In genomic region chr18:48842259-48843061, GRCh38 we compare ENCODE assay signal across 8 cellular contexts.
DNase-seq lines count a peak whose midpoint lies in the region; ATAC-seq and TF ChIP-seq lines count a peak whose summit lies in the region.

No MANE protein-coding gene starts in this region.

- no peaks in the 10 kb centered on the region for H3K36me3 ChIP-seq in PC-9 (ENCODE audit: low read depth)

- no peaks in the 10 kb centered on the region for H3K9me2 ChIP-seq in PC-9 (ENCODE audit: insufficient read depth)

- POLR2A ChIA-PET in PC-9 (lab: Charles Lee; ENCODE audit: unreplicated experiment): interaction anchor here (0.5 kb wide), 1 partner anchor 374 kb away, joined by 3 read pairs; no protein-coding TSS in a partner anchor

- H3K27ac ChIP-seq in PC-9 (0 out of 2 replicates have a peak overlapping the region, but pooled peaks have one; percentile 17), layer of hippocampus (ENCODE audit: low read depth, low read length) (peak overlapping the region; percentile 93)

- peaks cover 3% of the 10 kb centered on the region for H3K36me3 Mint-ChIP-seq in activated naive CD8-positive, alpha-beta T cell
- H3K36me3 Mint-ChIP-seq in stimulated activated naive CD8-positive, alpha-beta T cell treated with anti-CD3 and anti-CD28 coated beads, Interleukin-15, Interleukin-2, amounts not matched to agents 100 ng/mL and 50 ng/mL, for 24 hours (ENCODE audit: low read depth): no peaks in the 10 kb centered on the region

- no peak overlapping the region for H3K4me3 ChIP-seq in PC-9

- no peak for TF ChIP-seq CTCF in PC-9 (conservative IDR thresholded peaks at IDR 0.05)

- peaks cover 54% of the 10 kb centered on the region for H3K4me1 ChIP-seq in PC-9 (replicated peaks; ENCODE audit: insufficient read depth)

- H3K27me3 ChIP-seq in PC-9 (ENCODE audit: insufficient read depth, low read depth) (no peaks in the 10 kb centered on the region), layer of hippocampus (ENCODE audit: control insufficient read depth, insufficient read depth, low read length) (no peaks in the 10 kb centered on the region)

- no peaks in the 10 kb centered on the region for H3K79me2 ChIP-seq in PC-9 (ENCODE audit: low read depth)

- intact Hi-C loops in PC-9 (cut with micrococcal nuclease; ENCODE audit: unreplicated experiment): no loop called here

- no peaks in the 10 kb centered on the region for H3K9me3 ChIP-seq in PC-9 (ENCODE audit: insufficient read depth, low read depth)

- no peak for DNase-seq in PC-9
- DNase-seq in NCI-H1105 (lab: John Stamatoyannopoulos, UW): no peak
- DNase-seq in DMS153 treated with DMSO at 0.1 percent for 48 hours (lab: John Stamatoyannopoulos, UW; ENCODE audit: unreplicated experiment): no peak

- H4K20me1 ChIP-seq in PC-9 (ENCODE audit: insufficient read depth): no peaks in the 10 kb centered on the region

- H3K27ac Mint-ChIP-seq in activated naive CD8-positive, alpha-beta T cell: peak overlapping the region; percentile 58
- H3K27ac Mint-ChIP-seq in stimulated activated naive CD8-positive, alpha-beta T cell treated with anti-CD3 and anti-CD28 coated beads, Interleukin-15, Interleukin-2, amounts not matched to agents 100 ng/mL and 50 ng/mL, for 24 hours: peak overlapping the region; percentile 67

- ATAC-seq in GM19328 (IDR thresholded peaks at IDR 0.05; ENCODE audit: unreplicated experiment) (no peak), GM19324 (IDR thresholded peaks at IDR 0.05; ENCODE audit: low FRiP score, unreplicated experiment) (no peak)

- H3K4me3 Mint-ChIP-seq in activated naive CD8-positive, alpha-beta T cell: peak overlapping the region; percentile 58
- H3K4me3 Mint-ChIP-seq in stimulated activated naive CD8-positive, alpha-beta T cell treated with anti-CD3 and anti-CD28 coated beads, Interleukin-15, Interleukin-2, amounts not matched to agents 100 ng/mL and 50 ng/mL, for 24 hours: no peak overlapping the region

- H3K4me2 ChIP-seq in PC-9: peak overlapping the region; percentile 27

- no TSS peak for BruUV-seq in PC-9 (replicated peaks; lab: Mats Ljungman, UMichigan)

- H3K9me3 Mint-ChIP-seq in activated naive CD8-positive, alpha-beta T cell (ENCODE audit: low read depth): peaks cover 4% of the 10 kb centered on the region
- H3K9me3 Mint-ChIP-seq in stimulated activated naive CD8-positive, alpha-beta T cell treated with anti-CD3 and anti-CD28 coated beads, Interleukin-15, Interleukin-2, amounts not matched to agents 100 ng/mL and 50 ng/mL, for 24 hours: peaks cover 14% of the 10 kb centered on the region

- CTCF ChIA-PET in PC-9 (lab: Charles Lee): no interaction called here

- H2AFZ ChIP-seq in PC-9: no peak overlapping the region

- H3K27me3 Mint-ChIP-seq in activated naive CD8-positive, alpha-beta T cell: no peaks in the 10 kb centered on the region
- H3K27me3 Mint-ChIP-seq in stimulated activated naive CD8-positive, alpha-beta T cell treated with anti-CD3 and anti-CD28 coated beads, Interleukin-15, Interleukin-2, amounts not matched to agents 100 ng/mL and 50 ng/mL, for 24 hours: no peaks in the 10 kb centered on the region

- peaks cover 32% of the 10 kb centered on the region for H3F3A ChIP-seq in PC-9 (ENCODE audit: insufficient read depth, low read depth)

- H3K4me1 Mint-ChIP-seq in activated naive CD8-positive, alpha-beta T cell (ENCODE audit: low read depth): peaks cover 59% of the 10 kb centered on the region
- H3K4me1 Mint-ChIP-seq in stimulated activated naive CD8-positive, alpha-beta T cell treated with anti-CD3 and anti-CD28 coated beads, Interleukin-15, Interleukin-2, amounts not matched to agents 100 ng/mL and 50 ng/mL, for 24 hours (ENCODE audit: low read depth): peaks cover 65% of the 10 kb centered on the region
